1 cellular context compared by ENCODE assay signal in the genomic region with DNA sequence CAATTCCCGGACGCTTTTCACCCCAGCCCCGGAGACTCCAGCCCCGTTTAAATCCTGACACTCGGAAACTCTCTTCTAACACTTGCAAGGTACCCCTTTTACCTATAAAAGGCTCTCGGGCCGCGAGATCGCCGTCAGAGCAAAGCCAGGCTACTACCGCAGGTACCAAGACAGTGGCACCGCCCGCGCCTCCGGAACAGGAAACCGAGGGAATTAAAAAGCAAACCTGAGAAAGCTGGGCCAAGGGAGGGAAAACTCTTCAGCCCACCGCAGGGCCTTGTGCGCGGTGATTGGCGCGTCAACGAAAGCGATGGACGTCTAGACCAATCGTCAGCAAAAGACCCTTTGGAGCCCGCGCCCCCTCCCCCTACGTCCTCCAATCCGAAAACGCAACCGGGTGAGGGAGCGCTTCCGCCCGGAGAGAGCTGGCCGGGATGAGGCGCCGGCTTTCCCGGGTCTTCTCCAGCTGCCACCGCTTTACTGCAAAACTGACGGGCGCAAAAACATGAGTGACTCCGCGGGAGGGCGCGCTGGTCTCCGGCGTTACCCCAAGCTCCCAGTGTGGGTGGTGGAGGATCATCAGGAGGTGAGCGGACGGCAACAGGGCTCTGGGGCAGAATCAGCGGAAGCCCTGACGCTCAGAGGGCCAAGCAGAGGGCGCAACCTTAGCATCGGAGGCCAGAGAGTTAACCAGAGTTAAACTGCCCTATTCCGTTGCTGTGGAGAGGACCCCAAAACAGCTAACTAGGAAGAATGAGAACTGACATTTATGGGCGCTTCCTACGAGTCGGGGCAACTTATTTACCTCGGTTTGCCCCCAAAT.
A peak's percentile ranks its signal among the peaks of the same experiment; 100 is the strongest.
TF ChIP-seq lines count a peak whose summit lies in the region.

Gene C5orf22 (plus strand): TSS at position 414 of the 823 bp plus-strand sequence. CDS start 92 bp downstream, at position 506.
A gene with protein sequence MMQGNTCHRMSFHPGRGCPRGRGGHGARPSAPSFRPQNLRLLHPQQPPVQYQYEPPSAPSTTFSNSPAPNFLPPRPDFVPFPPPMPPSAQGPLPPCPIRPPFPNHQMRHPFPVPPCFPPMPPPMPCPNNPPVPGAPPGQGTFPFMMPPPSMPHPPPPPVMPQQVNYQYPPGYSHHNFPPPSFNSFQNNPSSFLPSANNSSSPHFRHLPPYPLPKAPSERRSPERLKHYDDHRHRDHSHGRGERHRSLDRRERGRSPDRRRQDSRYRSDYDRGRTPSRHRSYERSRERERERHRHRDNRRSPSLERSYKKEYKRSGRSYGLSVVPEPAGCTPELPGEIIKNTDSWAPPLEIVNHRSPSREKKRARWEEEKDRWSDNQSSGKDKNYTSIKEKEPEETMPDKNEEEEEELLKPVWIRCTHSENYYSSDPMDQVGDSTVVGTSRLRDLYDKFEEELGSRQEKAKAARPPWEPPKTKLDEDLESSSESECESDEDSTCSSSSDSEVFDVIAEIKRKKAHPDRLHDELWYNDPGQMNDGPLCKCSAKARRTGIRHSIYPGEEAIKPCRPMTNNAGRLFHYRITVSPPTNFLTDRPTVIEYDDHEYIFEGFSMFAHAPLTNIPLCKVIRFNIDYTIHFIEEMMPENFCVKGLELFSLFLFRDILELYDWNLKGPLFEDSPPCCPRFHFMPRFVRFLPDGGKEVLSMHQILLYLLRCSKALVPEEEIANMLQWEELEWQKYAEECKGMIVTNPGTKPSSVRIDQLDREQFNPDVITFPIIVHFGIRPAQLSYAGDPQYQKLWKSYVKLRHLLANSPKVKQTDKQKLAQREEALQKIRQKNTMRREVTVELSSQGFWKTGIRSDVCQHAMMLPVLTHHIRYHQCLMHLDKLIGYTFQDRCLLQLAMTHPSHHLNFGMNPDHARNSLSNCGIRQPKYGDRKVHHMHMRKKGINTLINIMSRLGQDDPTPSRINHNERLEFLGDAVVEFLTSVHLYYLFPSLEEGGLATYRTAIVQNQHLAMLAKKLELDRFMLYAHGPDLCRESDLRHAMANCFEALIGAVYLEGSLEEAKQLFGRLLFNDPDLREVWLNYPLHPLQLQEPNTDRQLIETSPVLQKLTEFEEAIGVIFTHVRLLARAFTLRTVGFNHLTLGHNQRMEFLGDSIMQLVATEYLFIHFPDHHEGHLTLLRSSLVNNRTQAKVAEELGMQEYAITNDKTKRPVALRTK (N-terminal part only) (minus strand): TSS at position 206 of the 823 bp plus-strand sequence. CDS start 3,034 bp downstream, outside the sequence.

TF ChIP-seq in K562, 482 proteins besides CTCF, POLR2A, EP300 and RAD21 (continued from another document and continues in another):
- no peak for TF ChIP-seq ZKSCAN8 (CRISPR knock-in tag; IDR thresholded peaks at IDR 0.05)
- TF ChIP-seq TSHZ1 (CRISPR knock-in tag; IDR thresholded peaks at IDR 0.05): no peak
- TF ChIP-seq, protein P1, sequence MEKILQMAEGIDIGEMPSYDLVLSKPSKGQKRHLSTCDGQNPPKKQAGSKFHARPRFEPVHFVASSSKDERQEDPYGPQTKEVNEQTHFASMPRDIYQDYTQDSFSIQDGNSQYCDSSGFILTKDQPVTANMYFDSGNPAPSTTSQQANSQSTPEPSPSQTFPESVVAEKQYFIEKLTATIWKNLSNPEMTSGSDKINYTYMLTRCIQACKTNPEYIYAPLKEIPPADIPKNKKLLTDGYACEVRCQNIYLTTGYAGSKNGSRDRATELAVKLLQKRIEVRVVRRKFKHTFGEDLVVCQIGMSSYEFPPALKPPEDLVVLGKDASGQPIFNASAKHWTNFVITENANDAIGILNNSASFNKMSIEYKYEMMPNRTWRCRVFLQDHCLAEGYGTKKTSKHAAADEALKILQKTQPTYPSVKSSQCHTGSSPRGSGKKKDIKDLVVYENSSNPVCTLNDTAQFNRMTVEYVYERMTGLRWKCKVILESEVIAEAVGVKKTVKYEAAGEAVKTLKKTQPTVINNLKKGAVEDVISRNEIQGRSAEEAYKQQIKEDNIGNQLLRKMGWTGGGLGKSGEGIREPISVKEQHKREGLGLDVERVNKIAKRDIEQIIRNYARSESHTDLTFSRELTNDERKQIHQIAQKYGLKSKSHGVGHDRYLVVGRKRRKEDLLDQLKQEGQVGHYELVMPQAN (IDR thresholded peaks at IDR 0.05; ENCODE audit: borderline replicate concordance): peak; percentile 83
- no peak for TF ChIP-seq PHB2 (IDR thresholded peaks at IDR 0.05; ENCODE audit: low read depth)
- TF ChIP-seq ZNF668 (CRISPR knock-in tag; IDR thresholded peaks at IDR 0.05): no peak
- TF ChIP-seq TEAD1 (CRISPR knock-in tag; IDR thresholded peaks at IDR 0.05): peak in 1 of 2 experiments; percentile 51; a peak in 1 of 4 replicates
- no peak for TF ChIP-seq ARHGAP35 (IDR thresholded peaks at IDR 0.05; ENCODE audit: partially characterized antibody)
- TF ChIP-seq, protein P2, sequence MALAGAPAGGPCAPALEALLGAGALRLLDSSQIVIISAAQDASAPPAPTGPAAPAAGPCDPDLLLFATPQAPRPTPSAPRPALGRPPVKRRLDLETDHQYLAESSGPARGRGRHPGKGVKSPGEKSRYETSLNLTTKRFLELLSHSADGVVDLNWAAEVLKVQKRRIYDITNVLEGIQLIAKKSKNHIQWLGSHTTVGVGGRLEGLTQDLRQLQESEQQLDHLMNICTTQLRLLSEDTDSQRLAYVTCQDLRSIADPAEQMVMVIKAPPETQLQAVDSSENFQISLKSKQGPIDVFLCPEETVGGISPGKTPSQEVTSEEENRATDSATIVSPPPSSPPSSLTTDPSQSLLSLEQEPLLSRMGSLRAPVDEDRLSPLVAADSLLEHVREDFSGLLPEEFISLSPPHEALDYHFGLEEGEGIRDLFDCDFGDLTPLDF (CRISPR knock-in tag; IDR thresholded peaks at IDR 0.05): no peak; the same call in 1 of the 2 replicates
- TF ChIP-seq, protein P3, sequence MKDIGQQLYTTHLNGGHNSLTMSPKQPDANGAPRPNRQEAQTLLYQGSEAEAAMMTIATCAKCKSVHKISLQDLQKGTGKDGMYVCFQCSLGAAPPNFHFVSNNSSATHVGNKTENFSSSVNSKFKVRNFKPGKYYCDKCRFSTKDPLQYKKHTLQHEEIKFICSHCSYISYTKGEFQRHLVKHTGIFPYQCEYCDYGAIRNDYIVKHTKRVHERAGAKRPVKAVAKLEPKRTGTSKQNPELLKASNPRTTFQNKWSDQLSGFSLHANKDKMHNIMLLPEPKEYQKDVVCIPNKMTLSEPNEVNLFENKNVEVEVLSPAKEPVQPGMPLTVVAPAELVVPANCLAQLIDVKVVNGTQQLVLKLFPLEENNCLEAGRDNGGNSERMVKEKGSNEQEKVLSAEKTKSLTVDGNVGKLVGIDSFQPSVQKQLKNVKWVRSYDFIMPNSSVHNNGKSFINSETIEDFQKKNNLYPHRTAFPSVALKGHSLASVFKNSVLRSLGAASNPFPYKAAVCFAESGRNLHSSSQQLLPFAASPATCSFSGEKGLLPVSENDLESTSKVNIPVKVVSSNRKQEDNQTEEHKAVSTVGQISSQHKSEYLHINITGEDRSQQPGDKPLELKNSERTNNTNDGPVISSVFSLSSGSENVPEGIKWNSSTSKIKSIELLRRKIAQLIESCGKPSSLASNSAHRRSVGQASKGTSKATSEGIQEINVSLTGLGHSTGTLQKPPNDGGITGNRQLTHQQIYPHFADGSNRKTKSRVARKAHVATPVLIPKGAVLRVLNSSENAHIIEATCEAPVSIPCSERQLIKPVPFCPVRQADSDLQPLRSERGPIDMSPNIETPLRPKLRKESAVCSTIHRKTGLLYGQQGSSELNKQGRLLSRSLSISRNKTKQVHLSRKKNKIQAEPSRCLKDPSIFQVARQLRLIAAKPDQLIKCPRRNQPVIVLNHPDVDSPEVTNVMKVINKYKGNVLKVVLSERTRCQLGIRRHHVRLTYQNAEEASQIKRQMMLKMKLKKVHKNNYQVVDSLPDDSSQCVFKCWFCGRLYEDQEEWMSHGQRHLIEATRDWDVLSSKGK (CRISPR knock-in tag; IDR thresholded peaks at IDR 0.05): no peak
- TF ChIP-seq, protein P4, sequence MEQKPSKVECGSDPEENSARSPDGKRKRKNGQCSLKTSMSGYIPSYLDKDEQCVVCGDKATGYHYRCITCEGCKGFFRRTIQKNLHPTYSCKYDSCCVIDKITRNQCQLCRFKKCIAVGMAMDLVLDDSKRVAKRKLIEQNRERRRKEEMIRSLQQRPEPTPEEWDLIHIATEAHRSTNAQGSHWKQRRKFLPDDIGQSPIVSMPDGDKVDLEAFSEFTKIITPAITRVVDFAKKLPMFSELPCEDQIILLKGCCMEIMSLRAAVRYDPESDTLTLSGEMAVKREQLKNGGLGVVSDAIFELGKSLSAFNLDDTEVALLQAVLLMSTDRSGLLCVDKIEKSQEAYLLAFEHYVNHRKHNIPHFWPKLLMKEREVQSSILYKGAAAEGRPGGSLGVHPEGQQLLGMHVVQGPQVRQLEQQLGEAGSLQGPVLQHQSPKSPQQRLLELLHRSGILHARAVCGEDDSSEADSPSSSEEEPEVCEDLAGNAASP (IDR thresholded peaks at IDR 0.05): no peak
- TF ChIP-seq, protein P5, sequence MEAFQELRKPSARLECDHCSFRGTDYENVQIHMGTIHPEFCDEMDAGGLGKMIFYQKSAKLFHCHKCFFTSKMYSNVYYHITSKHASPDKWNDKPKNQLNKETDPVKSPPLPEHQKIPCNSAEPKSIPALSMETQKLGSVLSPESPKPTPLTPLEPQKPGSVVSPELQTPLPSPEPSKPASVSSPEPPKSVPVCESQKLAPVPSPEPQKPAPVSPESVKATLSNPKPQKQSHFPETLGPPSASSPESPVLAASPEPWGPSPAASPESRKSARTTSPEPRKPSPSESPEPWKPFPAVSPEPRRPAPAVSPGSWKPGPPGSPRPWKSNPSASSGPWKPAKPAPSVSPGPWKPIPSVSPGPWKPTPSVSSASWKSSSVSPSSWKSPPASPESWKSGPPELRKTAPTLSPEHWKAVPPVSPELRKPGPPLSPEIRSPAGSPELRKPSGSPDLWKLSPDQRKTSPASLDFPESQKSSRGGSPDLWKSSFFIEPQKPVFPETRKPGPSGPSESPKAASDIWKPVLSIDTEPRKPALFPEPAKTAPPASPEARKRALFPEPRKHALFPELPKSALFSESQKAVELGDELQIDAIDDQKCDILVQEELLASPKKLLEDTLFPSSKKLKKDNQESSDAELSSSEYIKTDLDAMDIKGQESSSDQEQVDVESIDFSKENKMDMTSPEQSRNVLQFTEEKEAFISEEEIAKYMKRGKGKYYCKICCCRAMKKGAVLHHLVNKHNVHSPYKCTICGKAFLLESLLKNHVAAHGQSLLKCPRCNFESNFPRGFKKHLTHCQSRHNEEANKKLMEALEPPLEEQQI (IDR thresholded peaks at IDR 0.05): no peak
- no peak for TF ChIP-seq ZNF263 (CRISPR knock-in tag; IDR thresholded peaks at IDR 0.05; ENCODE audit: borderline replicate concordance)
- TF ChIP-seq GTF2A2 (tag; IDR thresholded peaks at IDR 0.05): no peak
- peak; percentile 24; the same call in 1 of the 2 replicates for TF ChIP-seq KLF16 (IDR thresholded peaks at IDR 0.05)
- no peak for TF ChIP-seq TARDBP (IDR thresholded peaks at IDR 0.05)
- 0 out of 2 replicates have a peak, but pooled peaks have one; percentile 34 for TF ChIP-seq ELK3 (CRISPR knock-in tag; IDR thresholded peaks at IDR 0.05)
- peak; percentile 66 for TF ChIP-seq TAF9B (IDR thresholded peaks at IDR 0.05; ENCODE audit: partially characterized antibody)
- peak; percentile 71 for TF ChIP-seq PML (IDR thresholded peaks at IDR 0.05; ENCODE audit: low read length)
- TF ChIP-seq, protein P6, sequence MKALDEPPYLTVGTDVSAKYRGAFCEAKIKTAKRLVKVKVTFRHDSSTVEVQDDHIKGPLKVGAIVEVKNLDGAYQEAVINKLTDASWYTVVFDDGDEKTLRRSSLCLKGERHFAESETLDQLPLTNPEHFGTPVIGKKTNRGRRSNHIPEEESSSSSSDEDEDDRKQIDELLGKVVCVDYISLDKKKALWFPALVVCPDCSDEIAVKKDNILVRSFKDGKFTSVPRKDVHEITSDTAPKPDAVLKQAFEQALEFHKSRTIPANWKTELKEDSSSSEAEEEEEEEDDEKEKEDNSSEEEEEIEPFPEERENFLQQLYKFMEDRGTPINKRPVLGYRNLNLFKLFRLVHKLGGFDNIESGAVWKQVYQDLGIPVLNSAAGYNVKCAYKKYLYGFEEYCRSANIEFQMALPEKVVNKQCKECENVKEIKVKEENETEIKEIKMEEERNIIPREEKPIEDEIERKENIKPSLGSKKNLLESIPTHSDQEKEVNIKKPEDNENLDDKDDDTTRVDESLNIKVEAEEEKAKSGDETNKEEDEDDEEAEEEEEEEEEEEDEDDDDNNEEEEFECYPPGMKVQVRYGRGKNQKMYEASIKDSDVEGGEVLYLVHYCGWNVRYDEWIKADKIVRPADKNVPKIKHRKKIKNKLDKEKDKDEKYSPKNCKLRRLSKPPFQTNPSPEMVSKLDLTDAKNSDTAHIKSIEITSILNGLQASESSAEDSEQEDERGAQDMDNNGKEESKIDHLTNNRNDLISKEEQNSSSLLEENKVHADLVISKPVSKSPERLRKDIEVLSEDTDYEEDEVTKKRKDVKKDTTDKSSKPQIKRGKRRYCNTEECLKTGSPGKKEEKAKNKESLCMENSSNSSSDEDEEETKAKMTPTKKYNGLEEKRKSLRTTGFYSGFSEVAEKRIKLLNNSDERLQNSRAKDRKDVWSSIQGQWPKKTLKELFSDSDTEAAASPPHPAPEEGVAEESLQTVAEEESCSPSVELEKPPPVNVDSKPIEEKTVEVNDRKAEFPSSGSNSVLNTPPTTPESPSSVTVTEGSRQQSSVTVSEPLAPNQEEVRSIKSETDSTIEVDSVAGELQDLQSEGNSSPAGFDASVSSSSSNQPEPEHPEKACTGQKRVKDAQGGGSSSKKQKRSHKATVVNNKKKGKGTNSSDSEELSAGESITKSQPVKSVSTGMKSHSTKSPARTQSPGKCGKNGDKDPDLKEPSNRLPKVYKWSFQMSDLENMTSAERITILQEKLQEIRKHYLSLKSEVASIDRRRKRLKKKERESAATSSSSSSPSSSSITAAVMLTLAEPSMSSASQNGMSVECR (CRISPR knock-in tag; IDR thresholded peaks at IDR 0.05): peak; percentile 78
- TF ChIP-seq FOXK2 (conservative IDR thresholded peaks at IDR 0.05 in 1 of 2, IDR thresholded peaks at IDR 0.05 in 1 of 2; ENCODE audit: low read depth in 2 of 2): peak in 1 of 2 experiments; percentile 84; a peak in 3 of 4 replicates
